Comparison of ENCODE assay signal across 13 cellular contexts in the genomic region with DNA sequence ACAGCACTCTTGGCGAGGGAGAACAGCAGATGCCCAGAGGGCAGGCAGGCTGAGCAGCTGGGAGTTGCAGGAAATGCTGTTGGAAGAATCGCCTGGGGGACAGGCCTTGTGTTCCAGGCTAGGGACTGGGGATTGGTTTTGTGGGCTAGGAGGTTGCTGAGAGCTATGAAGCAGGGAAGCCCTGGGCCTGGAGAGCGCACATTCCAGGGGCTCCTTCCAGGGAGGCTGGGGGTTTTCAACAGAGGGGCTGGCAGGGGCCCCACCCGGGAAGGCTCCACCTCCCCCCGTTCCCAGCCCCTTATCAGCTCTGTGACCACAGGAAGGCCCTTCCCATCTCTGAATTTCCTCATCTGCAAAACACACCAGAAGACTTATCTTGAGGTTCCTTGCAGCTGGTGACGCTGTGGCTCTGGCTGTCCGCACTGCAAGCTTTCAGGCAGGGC. TPM values are rescaled to one million over a fixed set of nuclear protein-coding genes. Genes with fewer than 3 reads are reported as not detected.
DNase-seq lines count a peak whose midpoint lies in the region; ATAC-seq and TF ChIP-seq lines count a peak whose summit lies in the region.
"Had no signal": no experiment of that assay in that cellular context is flagged by ENCODE, and none has a peak within 500 bp of the region (broad histone marks: within the 10 kb centered on the region; RNA-seq: fewer than 3 reads in every experiment).

No MANE protein-coding gene starts in this region.

- peaks cover 7% of the 10 kb centered on the region for H3K4me1 ChIP-seq in smooth muscle cell (ENCODE audit: low read depth)
- H3K4me1 ChIP-seq: colonic mucosa had no signal

- H3K4me3 ChIP-seq in smooth muscle cell: no peak overlapping the region
- H3K4me3 ChIP-seq: colonic mucosa had no signal

- no peaks in the 10 kb centered on the region for H3K79me2 ChIP-seq in smooth muscle cell (ENCODE audit: low read depth)

- 14% methylated on average over 7 of the region's 7 CpGs for WGBS in smooth muscle cell (ENCODE audit: low lambda C conversion rate)

- H3K9ac ChIP-seq in smooth muscle cell (ENCODE audit: low read depth): no peak overlapping the region

- TF ChIP-seq CTCF in smooth muscle cell (IDR thresholded peaks at IDR 0.05; ENCODE audit: borderline replicate concordance, insufficient read depth, poor library complexity, severe bottlenecking): no peak

- peaks cover 13% of the 10 kb centered on the region for H3K27me3 Mint-ChIP-seq in T-helper 17 cell

- no peak overlapping the region for H2AFZ ChIP-seq in smooth muscle cell (ENCODE audit: low read depth)

- no peaks in the 10 kb centered on the region for H3K9me3 ChIP-seq in T-helper 17 cell (ENCODE audit: control insufficient read depth, low read length, poor library complexity, severe bottlenecking)
- no peaks in the 10 kb centered on the region for H3K9me3 ChIP-seq in smooth muscle cell (replicated peaks; ENCODE audit: low read depth)
- H3K9me3 ChIP-seq: colonic mucosa had no signal

- H3K4me3 Mint-ChIP-seq in T-helper 17 cell: no peak overlapping the region
- H3K4me3 Mint-ChIP-seq: CD8-positive, alpha-beta T cell; natural killer cell had no signal

- no peak for ATAC-seq in T-helper 17 cell
- no peak for ATAC-seq in GM21381 (IDR thresholded peaks at IDR 0.05; ENCODE audit: unreplicated experiment)
- ATAC-seq: CD8-positive, alpha-beta T cell; natural killer cell had no signal

- H3K36me3 Mint-ChIP-seq in T-helper 17 cell (ENCODE audit: low read depth): peaks cover 6% of the 10 kb centered on the region
- H3K36me3 Mint-ChIP-seq: CD8-positive, alpha-beta T cell; natural killer cell had no signal

- H3K27ac Mint-ChIP-seq in T-helper 17 cell: peak overlapping the region; percentile 14
- H3K27ac Mint-ChIP-seq: CD8-positive, alpha-beta T cell; natural killer cell had no signal

- H3F3A ChIP-seq in smooth muscle cell (ENCODE audit: low read depth): no peaks in the 10 kb centered on the region

- peak overlapping the region; percentile 31 for H3K4me2 ChIP-seq in smooth muscle cell

- no peaks in the 10 kb centered on the region for H3K36me3 ChIP-seq in smooth muscle cell (ENCODE audit: low read depth)
- H3K36me3 ChIP-seq: colonic mucosa had no signal

- no peaks in the 10 kb centered on the region for H4K20me1 ChIP-seq in smooth muscle cell (ENCODE audit: low read depth)

- peak overlapping the region; percentile 28 for H3K27ac ChIP-seq in smooth muscle cell (ENCODE audit: low read depth)
- H3K27ac ChIP-seq: colonic mucosa had no signal

- H3K4me1 Mint-ChIP-seq in T-helper 17 cell: peaks cover 5% of the 10 kb centered on the region

- peak; percentile 33 to 40 for DNase-seq in Kasumi-1 (lab: John Stamatoyannopoulos, UW)
- no peak for DNase-seq in T-helper 17 cell
- peak; percentile 45 for DNase-seq in iPS-NIHi7 (ENCODE audit: extremely low spot score)
- peak; percentile 30 for DNase-seq in smooth muscle cell (lab: John Stamatoyannopoulos, UW; ENCODE audit: unreplicated experiment)
- no peak for DNase-seq in cerebellar nuclear complex (lab: John Stamatoyannopoulos, UW)
- no peak for DNase-seq in GM03348 (ENCODE audit: low spot score)
- DNase-seq: activated CD4-positive, CD25-positive, alpha-beta regulatory T cell; CD8-positive, alpha-beta T cell; colonic mucosa; natural killer cell; NCI-H1092; NCI-H526 had no signal

- no peaks in the 10 kb centered on the region for H3K27me3 ChIP-seq in smooth muscle cell (ENCODE audit: low read depth)
- H3K27me3 ChIP-seq: colonic mucosa had no signal

RNA-seq across cellular contexts. Expression of gene WNT11, which starts 21.7 kb away (rescaled TPM):
- total RNA-seq in T-helper 17 cell (1 to 10 TPM in 1 of 2 donors, under 1 TPM in 1; 0.57 to 2.1 TPM), smooth muscle cell (6.8 and 13.5 TPM in 2 replicates)
- 9.4 and 12.1 TPM in 2 replicates for polyA plus RNA-seq in smooth muscle cell

Comparison
In these comparisons a context has a peak if more than half of its experiments do, and no peak if none do; other contexts are left out.
1. DNase-seq: peak in Kasumi-1 (2 of 2), iPS-NIHi7 (single experiment) and smooth muscle cell (single experiment); none in T-helper 17 cell (0 of 3), cerebellar nuclear complex (0 of 2) and GM03348 (single experiment).